Comparison of ENCODE assay signal across 1 cellular context in genomic region chr2:27271631-27272340, GRCh38.
TF ChIP-seq lines count a peak whose summit lies in the region.

No MANE protein-coding gene starts in this region.

TF ChIP-seq in HepG2, 621 proteins besides CTCF, POLR2A, EP300 and RAD21:
- TF ChIP-seq BHLHE40 (IDR thresholded peaks at IDR 0.05; ENCODE audit: low read length) (no peak), ZFYVE20 (CRISPR knock-in tag; IDR thresholded peaks at IDR 0.05; ENCODE audit: borderline replicate concordance, low read depth) (no peak), DZIP1 (CRISPR knock-in tag; IDR thresholded peaks at IDR 0.05) (no peak), ZNF761 (CRISPR knock-in tag; conservative IDR thresholded peaks at IDR 0.05) (no peak), PRPF4 (IDR thresholded peaks at IDR 0.05; ENCODE audit: low read depth, low read length, poor library complexity, severe bottlenecking) (no peak), GPBP1L1 (CRISPR knock-in tag; IDR thresholded peaks at IDR 0.05) (no peak), MYC (CRISPR knock-in tag; IDR thresholded peaks at IDR 0.05; ENCODE audit: borderline replicate concordance) (no peak), THAP8 (CRISPR knock-in tag; IDR thresholded peaks at IDR 0.05; ENCODE audit: borderline replicate concordance) (no peak), ZNF383 (CRISPR knock-in tag; IDR thresholded peaks at IDR 0.05; ENCODE audit: borderline replicate concordance) (no peak), ZNF451 (CRISPR knock-in tag; IDR thresholded peaks at IDR 0.05) (no peak), SIN3A (IDR thresholded peaks at IDR 0.05; ENCODE audit: borderline replicate concordance, low read depth, low read length) (no peak), PTBP1 (IDR thresholded peaks at IDR 0.05; ENCODE audit: low read depth, low read length, poor library complexity, severe bottlenecking) (no peak), ATRX (CRISPR knock-in tag; IDR thresholded peaks at IDR 0.05; ENCODE audit: borderline replicate concordance) (no peak)
- TF ChIP-seq, protein P1, sequence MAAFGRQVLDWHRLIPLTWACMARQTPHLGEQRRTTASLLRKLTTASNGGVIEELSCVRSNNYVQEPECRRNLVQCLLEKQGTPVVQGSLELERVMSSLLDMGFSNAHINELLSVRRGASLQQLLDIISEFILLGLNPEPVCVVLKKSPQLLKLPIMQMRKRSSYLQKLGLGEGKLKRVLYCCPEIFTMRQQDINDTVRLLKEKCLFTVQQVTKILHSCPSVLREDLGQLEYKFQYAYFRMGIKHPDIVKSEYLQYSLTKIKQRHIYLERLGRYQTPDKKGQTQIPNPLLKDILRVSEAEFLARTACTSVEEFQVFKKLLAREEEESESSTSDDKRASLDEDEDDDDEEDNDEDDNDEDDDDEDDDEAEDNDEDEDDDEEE (CRISPR knock-in tag; IDR thresholded peaks at IDR 0.05), result no peak
- TF ChIP-seq, protein P2, sequence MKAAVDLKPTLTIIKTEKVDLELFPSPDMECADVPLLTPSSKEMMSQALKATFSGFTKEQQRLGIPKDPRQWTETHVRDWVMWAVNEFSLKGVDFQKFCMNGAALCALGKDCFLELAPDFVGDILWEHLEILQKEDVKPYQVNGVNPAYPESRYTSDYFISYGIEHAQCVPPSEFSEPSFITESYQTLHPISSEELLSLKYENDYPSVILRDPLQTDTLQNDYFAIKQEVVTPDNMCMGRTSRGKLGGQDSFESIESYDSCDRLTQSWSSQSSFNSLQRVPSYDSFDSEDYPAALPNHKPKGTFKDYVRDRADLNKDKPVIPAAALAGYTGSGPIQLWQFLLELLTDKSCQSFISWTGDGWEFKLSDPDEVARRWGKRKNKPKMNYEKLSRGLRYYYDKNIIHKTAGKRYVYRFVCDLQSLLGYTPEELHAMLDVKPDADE (CRISPR knock-in tag; IDR thresholded peaks at IDR 0.05), result no peak
